Comparison of ENCODE assay signal across 8 cellular contexts in the genomic region with DNA sequence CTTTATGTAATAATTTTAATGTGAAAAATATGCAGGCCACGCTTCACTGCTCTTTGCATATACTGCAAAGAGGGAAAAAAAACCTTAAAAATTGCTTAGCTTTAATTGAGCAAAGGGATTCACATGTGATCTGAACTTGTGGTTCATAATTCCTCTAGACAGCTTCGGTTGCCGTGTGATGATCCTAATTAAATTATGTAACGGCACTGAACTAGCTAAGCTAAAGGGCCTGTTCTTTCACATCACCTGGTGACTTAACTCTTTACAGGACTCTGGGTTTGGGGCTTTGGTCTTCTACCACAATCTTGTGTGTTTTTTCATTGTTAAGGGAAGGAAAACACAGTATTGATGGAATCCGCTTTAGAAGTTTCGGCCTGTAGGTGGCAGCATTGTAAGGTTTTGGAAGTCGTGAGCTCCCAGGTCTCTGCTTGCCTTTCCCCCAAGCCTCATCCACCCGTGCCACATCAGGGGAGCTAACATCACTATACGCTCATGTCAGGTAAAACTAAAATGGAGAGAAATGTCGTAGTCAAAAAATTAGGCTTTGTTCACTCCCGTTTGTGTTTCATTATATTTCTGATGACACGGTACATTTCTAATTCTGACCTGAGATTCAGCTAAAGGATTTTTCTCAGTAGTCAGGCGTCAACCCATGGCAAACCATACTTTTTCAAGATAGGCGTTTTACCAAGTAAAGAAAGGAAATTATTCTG.
DNase-seq lines count a peak whose midpoint lies in the region; ATAC-seq, FAIRE-seq and TF ChIP-seq lines count a peak whose summit lies in the region.

No MANE protein-coding gene starts in this region.

- intact Hi-C loops in activated CD4-positive, alpha-beta T cell treated with anti-CD3 and anti-CD28 coated beads for 36 hours (cut with DNase I, micrococcal nuclease) = loop anchor here in 1 of 2 experiments (5.0 to 10.0 kb wide), 2 partner anchors 234 to 1383 kb away; no protein-coding TSS in a partner anchor

- TF ChIP-seq RAD21 in H1 (IDR thresholded peaks at IDR 0.05 in 1 of 2, conservative IDR thresholded peaks at IDR 0.05 in 1 of 2; ENCODE audit: low read depth in 2 of 2, low read length in 2 of 2) = peak; percentile 84 to 87

- H2AK5ac ChIP-seq in H1 (ENCODE audit: low read depth, low read length) (no peak overlapping the region), mesendoderm (ENCODE audit: low read length) (no peak overlapping the region)

- H3K9me3 Mint-ChIP-seq in activated CD4-positive, alpha-beta T cell treated with anti-CD3 and anti-CD28 coated beads for 36 hours (ENCODE audit: low read depth) = no peaks in the 10 kb centered on the region

- peak; percentile 91 for ATAC-seq in HG02759 (IDR thresholded peaks at IDR 0.05; ENCODE audit: unreplicated experiment)
- peak; percentile 26 for ATAC-seq in activated CD4-positive, alpha-beta T cell treated with anti-CD3 and anti-CD28 coated beads for 36 hours

- DNase-seq in GM12865 (ENCODE audit: low read depth) (peak; percentile 76), NCI-H2171 (lab: John Stamatoyannopoulos, UW) (peak; percentile 55), H1 (ENCODE audit: low read depth in 1 of 2, low spot score in 2 of 2) (peak; percentile 33 to 87), mesendoderm (peak; percentile 87), NCI-H226 (no peak)
- peak; percentile 74 for DNase-seq in activated CD4-positive, alpha-beta T cell treated with anti-CD3 and anti-CD28 coated beads for 36 hours
- DNase-seq in stimulated activated CD8-positive, alpha-beta memory T cell treated with anti-CD3 and anti-CD28 coated beads, Interleukin-4, amount 100 ng/mL, for 24 hours (ENCODE audit: low read depth) = peak; percentile 4

- no peak overlapping the region for H3K27ac Mint-ChIP-seq in activated CD4-positive, alpha-beta T cell treated with anti-CD3 and anti-CD28 coated beads for 36 hours

- H4K8ac ChIP-seq in H1 (ENCODE audit: extremely low read depth, insufficient read depth, low read length) (no peak overlapping the region), mesendoderm (ENCODE audit: low read depth, low read length) (no peak overlapping the region)

- H3K79me2 ChIP-seq in H1 (ENCODE audit: control insufficient read depth in 1 of 2, insufficient read depth in 2 of 2, low read length in 2 of 2) (no peaks in the 10 kb centered on the region), mesendoderm (ENCODE audit: control insufficient read depth, insufficient read depth, low read length) (no peaks in the 10 kb centered on the region)

- H3K23me2 ChIP-seq in H1 (ENCODE audit: low read depth, low read length) = no peaks in the 10 kb centered on the region; the same call in 1 of the 2 replicates

- peak; percentile 76 for TF ChIP-seq CTCF in GM12865 (IDR thresholded peaks at IDR 0.05; ENCODE audit: insufficient read depth, low read depth, low read length, missing control alignments)
- peak; percentile 30 to 76 (median 60) for TF ChIP-seq CTCF in H1 (IDR thresholded peaks at IDR 0.05; ENCODE audit: control extremely low read depth in 1 of 3, insufficient read depth in 1 of 3, low read depth in 1 of 3, low read length in 3 of 3)

- H3K4me3 ChIP-seq in GM12865 (ENCODE audit: low read depth, low read length) = no peak overlapping the region
- H3K4me3 ChIP-seq in H1 (ENCODE audit: extremely low read depth in 1 of 4, insufficient read depth in 2 of 4, low read depth in 3 of 4, low read length in 4 of 4) = no peak overlapping the region; a peak in 1 of 8 replicates
- no peak overlapping the region for H3K4me3 ChIP-seq in mesendoderm (ENCODE audit: low read length)

- H4K5ac ChIP-seq in H1 (ENCODE audit: insufficient read length, low read depth, low read length) (no peak overlapping the region), mesendoderm (ENCODE audit: low read length) (no peak overlapping the region)

- H2BK120ac ChIP-seq in H1 (replicated peaks; ENCODE audit: low read depth, low read length) (no peak overlapping the region), mesendoderm (ENCODE audit: low read depth, low read length) (no peak overlapping the region)

- H4K20me1 ChIP-seq in H1 (replicated peaks in 1 of 2; ENCODE audit: control insufficient read depth in 1 of 2, insufficient read depth in 2 of 2, low read length in 2 of 2) = no peaks in the 10 kb centered on the region

- CTCF ChIA-PET in activated CD4-positive, alpha-beta T cell treated with anti-CD3 and anti-CD28 coated beads for 36 hours (lab: Charles Lee) = interaction anchor here (0.8 to 2.4 kb wide), 18 partner anchors 8 to 234 kb away, joined by 3 to 12 read pairs (median 4); no protein-coding TSS in a partner anchor
- CTCF ChIA-PET in H1 (lab: Charles Lee; ENCODE audit: partially characterized antibody) = interaction anchor here (0.6 to 2.8 kb wide), 23 partner anchors 10 to 1132 kb away, joined by 3 to 15 read pairs (median 5); a partner anchor contains a TSS

- H3K27me3 Mint-ChIP-seq in activated CD4-positive, alpha-beta T cell treated with anti-CD3 and anti-CD28 coated beads for 36 hours = peaks cover 10% of the 10 kb centered on the region

- no peak overlapping the region for H2BK12ac ChIP-seq in H1 (ENCODE audit: low read depth, low read length)

- H3K36me3 ChIP-seq in H1 (ENCODE audit: control insufficient read depth in 2 of 4, insufficient read depth in 4 of 4, low read length in 3 of 4) (no peaks in the 10 kb centered on the region), mesendoderm (ENCODE audit: control insufficient read depth, insufficient read depth, low read length) (no peaks in the 10 kb centered on the region)

- H3K9ac ChIP-seq in H1 (replicated peaks in 1 of 4; ENCODE audit: extremely low read depth in 1 of 4, low read depth in 3 of 4, low read length in 3 of 4) = no peak overlapping the region
- no peak overlapping the region for H3K9ac ChIP-seq in mesendoderm (ENCODE audit: low read length)

- H3K9me3 ChIP-seq in H1 (ENCODE audit: insufficient read depth in 2 of 2, low read depth in 1 of 2, low read length in 1 of 2) = no peaks in the 10 kb centered on the region

- no peaks in the 10 kb centered on the region for H3K36me3 Mint-ChIP-seq in activated CD4-positive, alpha-beta T cell treated with anti-CD3 and anti-CD28 coated beads for 36 hours (ENCODE audit: low read depth)

- no peaks in the 10 kb centered on the region for H3K79me1 ChIP-seq in H1 (ENCODE audit: low read depth, low read length)
- no peaks in the 10 kb centered on the region for H3K79me1 ChIP-seq in mesendoderm (ENCODE audit: low read length)

- H4K91ac ChIP-seq in H1 (replicated peaks; ENCODE audit: insufficient read length, low read length) = no peak overlapping the region

- FAIRE-seq in H1 (lab: Jason Lieb, UNC) = peak; percentile 99

- no peak overlapping the region for H3K4me3 Mint-ChIP-seq in activated CD4-positive, alpha-beta T cell treated with anti-CD3 and anti-CD28 coated beads for 36 hours

- H2BK15ac ChIP-seq in H1 (ENCODE audit: low read length) (no peak overlapping the region), mesendoderm (replicated peaks; ENCODE audit: low read depth) (no peak overlapping the region)

- H3K23ac ChIP-seq in H1 (ENCODE audit: insufficient read length) (no peak overlapping the region), mesendoderm (ENCODE audit: low read length) (no peak overlapping the region)

- TF ChIP-seq POLR2A in H1 (IDR thresholded peaks at IDR 0.05; ENCODE audit: control extremely low read depth in 1 of 2, low read depth in 2 of 2, low read length in 2 of 2) = no peak

- no peak overlapping the region for H3K14ac ChIP-seq in H1 (ENCODE audit: insufficient read length)

- H3K4me1 ChIP-seq in H1 (replicated peaks in 1 of 4; ENCODE audit: control insufficient read depth in 3 of 4, insufficient read depth in 4 of 4, low read length in 3 of 4) = peaks cover 0 to 4% (median 0%) of the 10 kb centered on the region in 4 experiments; a peak in 1 of 7 replicates
- no peaks in the 10 kb centered on the region for H3K4me1 ChIP-seq in mesendoderm (ENCODE audit: control insufficient read depth, low read depth, low read length)

- WGBS in H1 (ENCODE audit: extremely low coverage in 1 of 2, insufficient coverage in 1 of 2, insufficient read length in 1 of 2, insufficient replicate concordance in 2 of 2, low coverage in 1 of 2, low lambda C conversion rate in 2 of 2, missing lambda C conversion rate in 1 of 2), 2 experiments = 42% methylated on average over 14 of the region's 14 CpGs; no CpG with 5 or more reads in 1 of the 2 experiments
- no CpG with 5 or more reads among the region's 14 CpGs for WGBS in mesendoderm (ENCODE audit: extremely low coverage, insufficient coverage, low lambda C conversion rate)

- no peak for TF ChIP-seq EP300 in H1 (IDR thresholded peaks at IDR 0.05; ENCODE audit: borderline replicate concordance in 1 of 2, low read depth in 2 of 2, low read length in 2 of 2)

- no peak overlapping the region for H3K27ac ChIP-seq in H1 (ENCODE audit: low read depth, low read length)
- no peak overlapping the region for H3K27ac ChIP-seq in mesendoderm (ENCODE audit: low read depth, low read length)

- H3K4me2 ChIP-seq in H1 (ENCODE audit: insufficient read depth in 1 of 2, low read depth in 2 of 2, low read length in 2 of 2) (peak overlapping the region in 1 of 2 experiments; percentile 3; a peak in 1 of 4 replicates), mesendoderm (ENCODE audit: low read length) (no peak overlapping the region)

- no peak overlapping the region for H3K18ac ChIP-seq in H1 (ENCODE audit: extremely low read depth, low read length)
- no peak overlapping the region for H3K18ac ChIP-seq in mesendoderm (ENCODE audit: low read length)

- no peaks in the 10 kb centered on the region; a peak in 1 of 7 replicates for H3K27me3 ChIP-seq in H1 (replicated peaks in 1 of 4; ENCODE audit: control insufficient read depth in 3 of 4, extremely low read depth in 1 of 4, insufficient read depth in 3 of 4, low read length in 3 of 4)
- H3K27me3 ChIP-seq in mesendoderm (ENCODE audit: insufficient read depth, low read length, poor library complexity) = no peaks in the 10 kb centered on the region

- H3K4me1 Mint-ChIP-seq in activated CD4-positive, alpha-beta T cell treated with anti-CD3 and anti-CD28 coated beads for 36 hours = no peaks in the 10 kb centered on the region

- POLR2A ChIA-PET in activated CD4-positive, alpha-beta T cell treated with anti-CD3 and anti-CD28 coated beads for 36 hours (lab: Charles Lee) = no interaction called here
- POLR2A ChIA-PET in H1 (lab: Charles Lee; ENCODE audit: partially characterized antibody) = interaction anchor here (0.9 kb wide), 1 partner anchor 204 kb away, joined by 3 read pairs; no protein-coding TSS in a partner anchor

- H3K4ac ChIP-seq in H1 (replicated peaks; ENCODE audit: insufficient read length, low read depth, low read length) (no peak overlapping the region), mesendoderm (ENCODE audit: low read depth, low read length) (no peak overlapping the region)

- H3K56ac ChIP-seq in H1 (replicated peaks; ENCODE audit: insufficient read length, low read depth, low read length) = no peak overlapping the region
- H3K56ac ChIP-seq in mesendoderm (ENCODE audit: low read length) = no peak overlapping the region

- no peak overlapping the region for H2BK20ac ChIP-seq in H1 (ENCODE audit: low read length)

- H2AFZ ChIP-seq in H1 (ENCODE audit: low read length) = peak overlapping the region; percentile 72; the same call in 1 of the 2 replicates

- H2BK5ac ChIP-seq in H1 (ENCODE audit: low read depth, low read length) (no peak overlapping the region), mesendoderm (ENCODE audit: low read length) (no peak overlapping the region)

TF ChIP-seq in H1, 55 proteins besides CTCF, POLR2A, EP300 and RAD21 (continues in another document):
- peak; percentile 23 for TF ChIP-seq TAF7 (optimal IDR thresholded peaks at IDR 0.05; ENCODE audit: borderline replicate concordance, low read depth, low read length)
